17 cellular contexts compared by ENCODE assay signal in genomic region chr22:46953968-46954755, GRCh38.
"Had no signal": no experiment of that assay in that cellular context is flagged by ENCODE, and none has a peak within 500 bp of the region (broad histone marks: within the 10 kb centered on the region; RNA-seq: fewer than 3 reads in every experiment).

No MANE protein-coding gene starts in this region.

- FAIRE-seq: small intestine had no signal

- H3K27me3 Mint-ChIP-seq: activated naive CD8-positive, alpha-beta T cell treated with anti-CD3 and anti-CD28 coated beads for 36 hours; brain; central memory CD8-positive, alpha-beta T cell; naive thymus-derived CD8-positive, alpha-beta T cell had no signal

- H3K27ac ChIP-seq: coronary artery, left ventricle myocardium inferior, right atrium auricular region, tibial nerve had no signal

- DNase-seq: activated naive CD8-positive, alpha-beta T cell treated with anti-CD3 and anti-CD28 coated beads for 36 hours; foreskin melanocyte; head of caudate nucleus; islet precursor cell; left ventricle myocardium inferior; naive thymus-derived CD8-positive, alpha-beta T cell; nucleus accumbens; small intestine; stimulated activated CD4-positive, alpha-beta T cell treated with anti-CD3 and anti-CD28 coated beads, Interleukin-4, amount 100 ng/mL, for 24 hours; stimulated activated naive CD4-positive, alpha-beta T cell had no signal

- H3K4me3 ChIP-seq: coronary artery, left ventricle myocardium inferior, right atrium auricular region, tibial nerve had no signal

- H3K4me3 Mint-ChIP-seq: activated naive CD8-positive, alpha-beta T cell treated with anti-CD3 and anti-CD28 coated beads for 36 hours; activated T-helper 1 cell treated with anti-CD3 and anti-CD28 coated beads, Interleukin-12 subunit alpha, Interleukin-12 subunit beta, Interleukin-2, Interleukin-4 antibody, amounts not matched to agents 30 ng/mL and 10 ng/mL and 1 ng/mL, durations not matched to agents 14 hours and 24 hours and 36 hours; brain; central memory CD8-positive, alpha-beta T cell; naive thymus-derived CD8-positive, alpha-beta T cell had no signal

- H3K4me1 ChIP-seq: left ventricle myocardium inferior, right atrium auricular region, tibial nerve had no signal

- H3K27me3 ChIP-seq: right atrium auricular region, tibial nerve had no signal

- H3K9me3 ChIP-seq: left ventricle myocardium inferior, right atrium auricular region, tibial nerve had no signal

- H3K9me3 Mint-ChIP-seq: activated naive CD8-positive, alpha-beta T cell treated with anti-CD3 and anti-CD28 coated beads for 36 hours; activated T-helper 1 cell treated with anti-CD3 and anti-CD28 coated beads, Interleukin-12 subunit alpha, Interleukin-12 subunit beta, Interleukin-2, Interleukin-4 antibody, amounts not matched to agents 30 ng/mL and 10 ng/mL and 1 ng/mL, durations not matched to agents 14 hours and 24 hours and 36 hours; central memory CD8-positive, alpha-beta T cell; naive thymus-derived CD8-positive, alpha-beta T cell had no signal

- ATAC-seq: activated CD4-positive, CD25-positive, alpha-beta regulatory T cell treated with anti-CD3 and anti-CD28 coated beads, Interleukin-2, amount 50 U/mL, for 24 hours; naive thymus-derived CD8-positive, alpha-beta T cell had no signal

- H3K27ac Mint-ChIP-seq: activated naive CD8-positive, alpha-beta T cell treated with anti-CD3 and anti-CD28 coated beads for 36 hours; activated T-helper 1 cell treated with anti-CD3 and anti-CD28 coated beads, Interleukin-12 subunit alpha, Interleukin-12 subunit beta, Interleukin-2, Interleukin-4 antibody, amounts not matched to agents 30 ng/mL and 10 ng/mL and 1 ng/mL, durations not matched to agents 14 hours and 24 hours and 36 hours had no signal

- H3K36me3 ChIP-seq: right atrium auricular region had no signal
